In genomic region chr4:72969957-72970356, GRCh38 we compare ENCODE assay signal across 16 cellular contexts.
DNase-seq lines count a peak whose midpoint lies in the region; ATAC-seq, FAIRE-seq and TF ChIP-seq lines count a peak whose summit lies in the region.
"Had no signal": no experiment of that assay in that cellular context is flagged by ENCODE, and none has a peak within 500 bp of the region (broad histone marks: within the 10 kb centered on the region; RNA-seq: fewer than 3 reads in every experiment).

No MANE protein-coding gene starts in this region.

- CTCF ChIA-PET in HepG2 (lab: Yijun Ruan, JAX; ENCODE audit: low intra/inter-chr PET ratio, low total read pairs): no interaction called here

- H3K27ac ChIP-seq in esophagus muscularis mucosa (replicated peaks in 1 of 4) (peak overlapping the region; percentile 25 to 44 (median 38)), left lung (no peak overlapping the region), substantia nigra (ENCODE audit: low read depth, low read length, poor library complexity, severe bottlenecking) (no peak overlapping the region), HepG2 (ENCODE audit: extremely low read length, insufficient read depth, low read length) (no peak overlapping the region)
- H3K27ac ChIP-seq: C4-2B, uterus had no signal

- H3K9me3 ChIP-seq in MG63 (0 out of 2 replicates have a peak, but pooled peaks cover 2% of the 10 kb centered on the region), esophagus muscularis mucosa (no peaks in the 10 kb centered on the region), left lung (no peaks in the 10 kb centered on the region), HepG2 (ENCODE audit: low read length) (no peaks in the 10 kb centered on the region)
- H3K9me3 ChIP-seq: uterus had no signal

- H3K4me2 ChIP-seq in HepG2 (ENCODE audit: low read depth, low read length): no peak overlapping the region

- in situ Hi-C loops in HepG2 (cut with HindIII; ENCODE audit: extremely low pct_ligation_motif_present, low pct_unique_long_range_greater_than_20kb): no loop called here

- H3K36me3 ChIP-seq in MG63: no peaks in the 10 kb centered on the region; the same call in 1 of the 2 replicates
- H3K36me3 ChIP-seq in esophagus muscularis mucosa: no peaks in the 10 kb centered on the region
- no peaks in the 10 kb centered on the region for H3K36me3 ChIP-seq in left lung
- H3K36me3 ChIP-seq in HepG2 (replicated peaks in 1 of 2; ENCODE audit: control insufficient read depth in 1 of 2, insufficient read depth in 2 of 2, low read length in 2 of 2): no peaks in the 10 kb centered on the region
- H3K36me3 ChIP-seq: uterus had no signal

- POLR2A ChIA-PET in HepG2 (lab: Yijun Ruan, JAX): no interaction called here

- TF ChIP-seq RAD21 in HepG2 (CRISPR knock-in tag; IDR thresholded peaks at IDR 0.05): no peak

- H3K4me3 ChIP-seq in MG63: no peak overlapping the region
- no peak overlapping the region for H3K4me3 ChIP-seq in esophagus muscularis mucosa
- no peak overlapping the region for H3K4me3 ChIP-seq in left lung
- no peak overlapping the region for H3K4me3 ChIP-seq in HepG2 (replicated peaks in 1 of 3; ENCODE audit: insufficient read depth in 1 of 3, low read depth in 2 of 3, low read length in 3 of 3)
- H3K4me3 ChIP-seq: uterus had no signal

- FAIRE-seq in HepG2 (lab: Jason Lieb, UNC): no peak
- FAIRE-seq: endometrium had no signal

- H3K9ac ChIP-seq in HepG2 (ENCODE audit: insufficient read depth, low read depth, low read length): no peak overlapping the region

- ATAC-seq in left lung (peak; percentile 37), HepG2 (no peak)

- WGBS in esophagus muscularis mucosa: 42% methylated on average over 1 of the region's 1 CpG
- 0% methylated on average over 1 of the region's 1 CpG for WGBS in HepG2 (ENCODE audit: low lambda C conversion rate)

- TF ChIP-seq POLR2A in esophagus muscularis mucosa (IDR thresholded peaks at IDR 0.05; ENCODE audit: low read depth) (no peak), HepG2 (IDR thresholded peaks at IDR 0.05; ENCODE audit: insufficient read depth in 1 of 2, low read depth in 2 of 2, low read length in 2 of 2) (no peak)

- H3K4me1 ChIP-seq in esophagus muscularis mucosa (peaks cover 0 to 31% (median 26%) of the 10 kb centered on the region in 4 donors), left lung (no peaks in the 10 kb centered on the region), HepG2 (ENCODE audit: insufficient read depth, low read length) (no peaks in the 10 kb centered on the region)
- H3K4me1 ChIP-seq: uterus had no signal

- BruUV-seq in HepG2 (replicated peaks; lab: Mats Ljungman, UMichigan): no TSS peak

- TF ChIP-seq EP300 in esophagus muscularis mucosa (IDR thresholded peaks at IDR 0.05): no peak
- TF ChIP-seq EP300 in HepG2 (IDR thresholded peaks at IDR 0.05; ENCODE audit: low read depth in 2 of 2, low read length in 2 of 2): no peak
- no peak for TF ChIP-seq EP300 in HepG2 (CRISPR knock-in tag; IDR thresholded peaks at IDR 0.05; ENCODE audit: borderline replicate concordance)

- DNase-seq in MG63 (peak; percentile 55), esophagus muscularis mucosa (ENCODE audit: extremely low spot score) (peak; percentile 80), left lung (no peak), substantia nigra (lab: John Stamatoyannopoulos, UW) (peak in 26 of 49 donors; percentile 1 to 68 (median 14)), NOMO-1 treated with dmso at 0.1 percent for 144 hours (lab: John Stamatoyannopoulos, UW; ENCODE audit: unreplicated experiment) (no peak), NCI-H345 (lab: John Stamatoyannopoulos, UW) (no peak), epidermal melanocyte (ENCODE audit: insufficient read length, low spot score) (no peak), HepG2 (ENCODE audit: low spot score) (no peak)
- DNase-seq: activated CD4-positive, alpha-beta T cell treated with anti-CD3 and anti-CD28 coated beads for 48 hours; DND-41; NCI-H1436 treated with DMSO at 0.1 percent for 48 hours; NCI-H524; posterior cingulate gyrus; uterus had no signal

- H4K20me1 ChIP-seq in HepG2 (ENCODE audit: insufficient read depth, low read length): no peaks in the 10 kb centered on the region

- intact Hi-C loops in esophagus muscularis mucosa (cut with DNase I) (no loop called here), left lung (cut with DNase I) (no loop called here), HepG2 (cut with micrococcal nuclease; ENCODE audit: unreplicated experiment) (no loop called here)

- TF ChIP-seq CTCF in esophagus muscularis mucosa (IDR thresholded peaks at IDR 0.05) (no peak), left lung (IDR thresholded peaks at IDR 0.05) (no peak), HepG2 (CRISPR knock-in tag; IDR thresholded peaks at IDR 0.05) (no peak)

- H3K79me2 ChIP-seq in HepG2 (ENCODE audit: insufficient read depth, low read length): no peaks in the 10 kb centered on the region

- H3K27me3 ChIP-seq in MG63: no peaks in the 10 kb centered on the region
- H3K27me3 ChIP-seq in esophagus muscularis mucosa: no peaks in the 10 kb centered on the region
- H3K27me3 ChIP-seq in left lung: no peaks in the 10 kb centered on the region
- H3K27me3 ChIP-seq in HepG2 (ENCODE audit: control insufficient read depth in 1 of 2, insufficient read depth in 2 of 2, low read length in 2 of 2): no peaks in the 10 kb centered on the region
- H3K27me3 ChIP-seq: uterus had no signal

- H2AFZ ChIP-seq in HepG2 (ENCODE audit: low read length): no peak overlapping the region

TF ChIP-seq in HepG2, 621 proteins besides CTCF, POLR2A, EP300 and RAD21:
- no peak for TF ChIP-seq ZNF430 (CRISPR knock-in tag; IDR thresholded peaks at IDR 0.05)
- TF ChIP-seq KLF12 (CRISPR knock-in tag; IDR thresholded peaks at IDR 0.05; ENCODE audit: borderline replicate concordance): no peak
- TF ChIP-seq ZNF329 (CRISPR knock-in tag; IDR thresholded peaks at IDR 0.05; ENCODE audit: low read depth): no peak
- TF ChIP-seq ZKSCAN1 (IDR thresholded peaks at IDR 0.05; ENCODE audit: low read length): no peak

Comparison
In these comparisons a context has a peak if more than half of its experiments do, and no peak if none do; other contexts are left out.
1. DNase-seq: peak in MG63 (single experiment), esophagus muscularis mucosa (single experiment) and substantia nigra (26 of 49); none in left lung (0 of 2), NOMO-1 treated with dmso at 0.1 percent for 144 hours (single experiment), NCI-H345 (single experiment), epidermal melanocyte (single experiment) and HepG2 (single experiment).
2. H3K27ac ChIP-seq: peak in esophagus muscularis mucosa (4 of 4); none in left lung (0 of 2), substantia nigra (single experiment) and HepG2 (single experiment).